ENCODE assay signal across 8 cellular contexts in genomic region chr15:77118787-77119410, GRCh38. TPM values are rescaled to one million over a fixed set of nuclear protein-coding genes. Genes with fewer than 3 reads are reported as not detected.
DNase-seq lines count a peak whose midpoint lies in the region; ATAC-seq and TF ChIP-seq lines count a peak whose summit lies in the region.

No MANE protein-coding gene starts in this region.

- H3K4me3 ChIP-seq in fibroblast of the aortic adventitia (ENCODE audit: low read depth, low read length): no peak overlapping the region

- no peak for ATAC-seq in HG02571 (IDR thresholded peaks at IDR 0.05; ENCODE audit: unreplicated experiment)
- no peak for ATAC-seq in HG02885 (IDR thresholded peaks at IDR 0.05; ENCODE audit: poor library complexity, unreplicated experiment)

- peak; percentile 73 for DNase-seq in AG20443 (ENCODE audit: low spot score)
- DNase-seq in NCI-H2171 treated with DMSO at 0.1 percent for 48 hours (lab: John Stamatoyannopoulos, UW): peak; percentile 81
- DNase-seq in activated CD4-positive, alpha-beta T cell treated with anti-CD3 and anti-CD28 coated beads, Interleukin-2, amount 50 U/mL, for 1 hour: peak; percentile 19
- DNase-seq in fibroblast of the aortic adventitia (ENCODE audit: low read depth): peak; percentile 88
- DNase-seq in nucleus accumbens (lab: John Stamatoyannopoulos, UW): peak in 30 of 56 donors; percentile 4 to 72 (median 21)

- TF ChIP-seq CTCF in GM12874 (IDR thresholded peaks at IDR 0.05; ENCODE audit: insufficient read depth, low read depth, low read length) (peak; percentile 67), fibroblast of the aortic adventitia (IDR thresholded peaks at IDR 0.05; ENCODE audit: insufficient read depth, low read length) (peak; percentile 89)

RNA-seq across cellular contexts. Expression of gene TSPAN3, which starts 48.0 kb away (rescaled TPM):
- total RNA-seq in fibroblast of the aortic adventitia (ENCODE audit: low replicate concordance): 194 and 288 TPM in 2 replicates

Comparison
In these comparisons a context has a peak if more than half of its experiments do, and no peak if none do; other contexts are left out.
1. DNase-seq: peak in every context shown above with its lines; median percentile 88 in fibroblast of the aortic adventitia; 81 in NCI-H2171 treated with DMSO at 0.1 percent for 48 hours; 73 in AG20443; 21 in nucleus accumbens; 19 in activated CD4-positive, alpha-beta T cell treated with anti-CD3 and anti-CD28 coated beads, Interleukin-2, amount 50 U/mL, for 1 hour.